ENCODE assay signal across 10 cellular contexts in genomic region chr2:149994057-149994728, GRCh38.
DNase-seq lines count a peak whose midpoint lies in the region; ATAC-seq and TF ChIP-seq lines count a peak whose summit lies in the region.
"Had no signal": no experiment of that assay in that cellular context is flagged by ENCODE, and none has a peak within 500 bp of the region (broad histone marks: within the 10 kb centered on the region; RNA-seq: fewer than 3 reads in every experiment).

No MANE protein-coding gene starts in this region.

- H3K56ac ChIP-seq in IMR-90 (ENCODE audit: extremely low read depth, insufficient read depth, low read length): no peak overlapping the region

- 47% methylated on average over 3 of the region's 9 CpGs; no CpG with 5 or more reads in 1 of the 2 experiments for WGBS in IMR-90 (ENCODE audit: extremely low coverage in 2 of 2, insufficient read length in 1 of 2), 2 experiments
- 89% methylated on average over 8 of the region's 9 CpGs for WGBS in esophagus muscularis mucosa

- TF ChIP-seq EP300 in esophagus muscularis mucosa (IDR thresholded peaks at IDR 0.05): no peak

- no peak overlapping the region for H3K4ac ChIP-seq in IMR-90 (ENCODE audit: low read depth, low read length)

- H3K9ac ChIP-seq in IMR-90 (ENCODE audit: low read depth, low read length): no peak overlapping the region

- H3K4me1 ChIP-seq in IMR-90 (ENCODE audit: control insufficient read depth, insufficient read depth, low read length): peaks cover 12% of the 10 kb centered on the region
- no peaks in the 10 kb centered on the region for H3K4me1 ChIP-seq in esophagus muscularis mucosa

- H2AK5ac ChIP-seq in IMR-90 (ENCODE audit: low read depth, low read length): no peak overlapping the region

- no peak overlapping the region for H2AFZ ChIP-seq in IMR-90 (replicated peaks; ENCODE audit: low read length, poor library complexity)

- H2BK120ac ChIP-seq in IMR-90 (ENCODE audit: low read depth, low read length): peak overlapping the region; percentile 23; the same call in 1 of the 2 replicates

- no peak overlapping the region for H2BK15ac ChIP-seq in IMR-90 (ENCODE audit: low read depth, low read length)

- no peak overlapping the region for H3K18ac ChIP-seq in IMR-90 (ENCODE audit: low read depth, low read length)

- no peaks in the 10 kb centered on the region for H3K9me3 ChIP-seq in IMR-90 (ENCODE audit: control insufficient read depth, insufficient read depth, low read length)
- no peaks in the 10 kb centered on the region for H3K9me3 ChIP-seq in esophagus muscularis mucosa

- H3K9me1 ChIP-seq in IMR-90 (ENCODE audit: insufficient read depth, low read length): 0 out of 2 replicates have a peak, but pooled peaks cover 10% of the 10 kb centered on the region

- H4K20me1 ChIP-seq in IMR-90 (ENCODE audit: insufficient read depth, low read length): no peaks in the 10 kb centered on the region

- DNase-seq in AG10803 (ENCODE audit: low read depth) (peak; percentile 94), IMR-90 (peak; percentile 43), T1000 (lab: John Stamatoyannopoulos, UW) (peak; percentile 53), left colon (peak in 1 of 2 donors; percentile 16), H7 (no peak), NCI-H446 treated with DMSO at 0.1 percent for 48 hours (lab: John Stamatoyannopoulos, UW) (no peak), esophagus muscularis mucosa (ENCODE audit: extremely low spot score) (no peak)
- no peak for DNase-seq in stimulated activated CD4-positive, alpha-beta T cell treated with anti-CD3 and anti-CD28 coated beads, Interleukin-2, amount 100 ng/mL, for 24 hours

- H3K4me2 ChIP-seq in IMR-90 (ENCODE audit: low read depth, low read length): no peak overlapping the region

- no peak overlapping the region; the same call in 1 of the 2 replicates for H3K14ac ChIP-seq in IMR-90 (replicated peaks; ENCODE audit: low read depth, low read length)

- dilution Hi-C loops in IMR-90 (cut with HindIII; ENCODE audit: low sequenced_read_pairs, unreplicated experiment): no loop called here

- TF ChIP-seq CTCF in AG10803 (conservative IDR thresholded peaks at IDR 0.05; ENCODE audit: low read length) (no peak), IMR-90 (conservative IDR thresholded peaks at IDR 0.05; ENCODE audit: low read depth, low read length) (no peak), esophagus muscularis mucosa (IDR thresholded peaks at IDR 0.05) (no peak)

- CTCF ChIA-PET in IMR-90 (lab: Yijun Ruan, JAX): no interaction called here

- H3K27me3 ChIP-seq in IMR-90 (ENCODE audit: control insufficient read depth, insufficient read depth, low read length) (no peaks in the 10 kb centered on the region), H7 (ENCODE audit: control insufficient read depth, insufficient read depth, low read length) (no peaks in the 10 kb centered on the region), esophagus muscularis mucosa (no peaks in the 10 kb centered on the region)
- H3K27me3 ChIP-seq: heart left ventricle had no signal

- no peak overlapping the region for H4K8ac ChIP-seq in IMR-90 (ENCODE audit: low read depth in 2 of 2, low read length in 2 of 2)

- POLR2A ChIA-PET in IMR-90 (lab: Charles Lee; ENCODE audit: unreplicated experiment): no interaction called here

- intact Hi-C loops in IMR-90 (cut with micrococcal nuclease) (loop anchor here (10.0 kb wide), 1 partner anchor 361 kb away; no protein-coding TSS in a partner anchor), left colon (cut with DNase I, micrococcal nuclease) (no loop called here), esophagus muscularis mucosa (cut with DNase I) (no loop called here)

- H3K4me3 ChIP-seq in AG10803 (ENCODE audit: low read length) (no peak overlapping the region), IMR-90 (ENCODE audit: insufficient read depth, low read depth, low read length) (no peak overlapping the region), H7 (ENCODE audit: insufficient read depth, low read depth, low read length) (no peak overlapping the region), esophagus muscularis mucosa (no peak overlapping the region)
- H3K4me3 ChIP-seq: heart left ventricle, SK-N-MC had no signal

- H3K79me1 ChIP-seq in IMR-90 (ENCODE audit: low read depth in 1 of 2, low read length in 2 of 2): no peaks in the 10 kb centered on the region

- in situ Hi-C loops in IMR-90 (cut with MboI; ENCODE audit: low sequenced_read_pairs): no loop called here

- H3K27ac ChIP-seq in IMR-90 (ENCODE audit: insufficient read depth, low read length) (no peak overlapping the region), esophagus muscularis mucosa (replicated peaks in 1 of 4) (no peak overlapping the region)
- H3K27ac ChIP-seq: heart left ventricle, SK-N-MC had no signal

- no peak overlapping the region for H2BK20ac ChIP-seq in IMR-90 (ENCODE audit: low read depth, low read length)

- ATAC-seq in IMR-90 (ENCODE audit: low read depth) (peak; percentile 71), left colon (peak; percentile 96)
- ATAC-seq: heart left ventricle had no signal

- no peak for TF ChIP-seq RAD21 in IMR-90 (IDR thresholded peaks at IDR 0.05; ENCODE audit: low read length)

- no peaks in the 10 kb centered on the region for H3K36me3 ChIP-seq in IMR-90 (ENCODE audit: control insufficient read depth, insufficient read depth, low read length)
- H3K36me3 ChIP-seq in H7 (replicated peaks; ENCODE audit: control insufficient read depth, insufficient read depth, low read length): no peaks in the 10 kb centered on the region
- H3K36me3 ChIP-seq in esophagus muscularis mucosa: no peaks in the 10 kb centered on the region
- H3K36me3 ChIP-seq: heart left ventricle had no signal

- H2AK9ac ChIP-seq in IMR-90 (replicated peaks; ENCODE audit: low read depth, low read length, poor library complexity): no peak overlapping the region

- no peak overlapping the region for H4K91ac ChIP-seq in IMR-90 (ENCODE audit: insufficient read depth, low read depth, low read length)

- H3K23ac ChIP-seq in IMR-90 (ENCODE audit: low read depth, low read length): no peak overlapping the region

- no peak overlapping the region for H2BK5ac ChIP-seq in IMR-90 (ENCODE audit: low read depth, low read length, poor library complexity, severe bottlenecking)

- no peak for TF ChIP-seq POLR2A in IMR-90 (IDR thresholded peaks at IDR 0.05; ENCODE audit: low read depth, low read length)
- no peak for TF ChIP-seq POLR2A in esophagus muscularis mucosa (IDR thresholded peaks at IDR 0.05; ENCODE audit: low read depth)

- no TSS peak for BruUV-seq in IMR-90 (replicated peaks; lab: Mats Ljungman, UMichigan)

- no peak overlapping the region for H4K5ac ChIP-seq in IMR-90 (ENCODE audit: low read depth, low read length)

TF ChIP-seq in IMR-90, 13 proteins besides CTCF, POLR2A, EP300 and RAD21:
- TF ChIP-seq USF2 (IDR thresholded peaks at IDR 0.05; ENCODE audit: low read depth, low read length): no peak
- TF ChIP-seq CEBPB (IDR thresholded peaks at IDR 0.05; ENCODE audit: low read depth, low read length): peak; percentile 81

Comparison
In these comparisons a context has a peak if more than half of its experiments do, and no peak if none do; other contexts are left out.
1. DNase-seq: peak in AG10803 (single experiment), IMR-90 (single experiment) and T1000 (single experiment); none in H7 (single experiment), stimulated activated CD4-positive, alpha-beta T cell treated with anti-CD3 and anti-CD28 coated beads, Interleukin-2, amount 100 ng/mL, for 24 hours (0 of 2), NCI-H446 treated with DMSO at 0.1 percent for 48 hours (single experiment) and esophagus muscularis mucosa (single experiment).